In the genomic region with DNA sequence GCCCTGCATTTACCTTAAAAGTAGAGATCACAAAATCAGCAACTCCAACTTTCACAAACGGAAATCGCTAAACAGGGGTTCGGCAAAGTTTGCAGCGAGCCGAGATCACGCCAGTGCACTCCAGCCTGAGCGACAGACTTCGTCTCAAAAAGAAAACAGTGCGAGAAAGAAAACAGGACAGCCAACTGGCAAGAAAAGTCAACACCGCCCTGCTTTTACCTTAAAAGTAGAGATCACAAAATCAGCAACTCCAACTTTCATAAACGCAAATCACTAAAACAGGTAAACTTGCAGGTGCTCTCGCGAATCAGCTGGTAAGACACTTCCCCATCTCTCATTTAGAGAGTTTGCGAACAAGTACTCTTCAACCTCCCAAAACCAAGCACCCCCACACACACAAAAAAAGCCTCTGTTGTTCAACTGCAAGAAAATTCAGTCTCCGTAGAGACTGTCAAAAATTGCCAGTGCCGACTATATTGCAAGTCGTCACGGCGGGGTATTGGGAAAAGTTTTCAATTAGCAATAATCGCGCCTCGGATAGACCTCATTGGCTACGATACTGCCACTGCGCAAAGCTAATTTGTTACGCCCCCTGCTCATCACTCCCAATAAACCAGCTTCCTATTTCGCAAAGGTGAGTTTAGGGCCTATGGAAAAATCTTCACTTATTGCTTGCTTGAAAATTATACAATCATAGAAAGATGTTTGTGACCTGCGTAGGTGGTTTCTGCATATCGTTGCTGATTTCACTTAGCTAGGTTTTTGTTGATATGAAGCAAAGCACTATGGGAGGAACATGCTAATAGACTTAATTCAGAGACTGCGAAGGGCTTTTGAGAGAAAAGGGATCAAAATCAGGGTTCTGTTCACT, we compare ENCODE assay signal across 8 cellular contexts. TPM values are rescaled to one million over a fixed set of nuclear protein-coding genes. Genes with fewer than 3 reads are reported as not detected.
A peak's percentile ranks its signal among the peaks of the same experiment; 100 is the strongest.
DNase-seq lines count a peak whose midpoint lies in the region; ATAC-seq and TF ChIP-seq lines count a peak whose summit lies in the region.

A gene (minus strand): TSS at position 577 of the 871 bp plus-strand sequence.

- H2AK5ac ChIP-seq in IMR-90 (ENCODE audit: low read depth, low read length): no peak within 1 kb of the TSS

- no peaks in the 10 kb centered on the region for H3K79me1 ChIP-seq in IMR-90 (ENCODE audit: low read depth in 1 of 2, low read length in 2 of 2)

- H3K9ac ChIP-seq in IMR-90 (ENCODE audit: low read depth, low read length): peak within 1 kb of the TSS; percentile 98
- H3K9ac ChIP-seq in mucosa of rectum (ENCODE audit: low read depth in 1 of 2, low read length in 2 of 2): peak within 1 kb of the TSS; percentile 93 to 98

- peak; percentile 74 for DNase-seq in COLO829 (ENCODE audit: low spot score)
- DNase-seq in IMR-90: peak; percentile 97
- DNase-seq in OCI-M1 (lab: John Stamatoyannopoulos, UW): peak; percentile 98
- DNase-seq in activated T-cell treated with anti-CD3 and anti-CD28 coated beads for 1 hour (ENCODE audit: low read depth): peak; percentile 58
- DNase-seq in stimulated activated CD8-positive, alpha-beta memory T cell treated with anti-CD3 and anti-CD28 coated beads, Interleukin-4, amount 100 ng/mL, for 48 hours: peak; percentile 84

- peak within 1 kb of the TSS; percentile 100 for H2BK120ac ChIP-seq in IMR-90 (ENCODE audit: low read depth, low read length)

- H4K91ac ChIP-seq in IMR-90 (ENCODE audit: insufficient read depth, low read depth, low read length): peak within 1 kb of the TSS; percentile 87

- H3K18ac ChIP-seq in IMR-90 (ENCODE audit: low read depth, low read length): peak within 1 kb of the TSS; percentile 98

- ATAC-seq in GM21390 (IDR thresholded peaks at IDR 0.05; ENCODE audit: unreplicated experiment): peak; percentile 58
- peak; percentile 53 for ATAC-seq in IMR-90 (ENCODE audit: low read depth)

- no peak within 1 kb of the TSS for H2BK15ac ChIP-seq in IMR-90 (ENCODE audit: low read depth, low read length)

- in situ Hi-C loops in IMR-90 (cut with MboI; ENCODE audit: low sequenced_read_pairs): no loop called here

- peak; percentile 100 for TF ChIP-seq POLR2A in IMR-90 (IDR thresholded peaks at IDR 0.05; ENCODE audit: low read depth, low read length)

- H3K27me3 ChIP-seq in IMR-90 (ENCODE audit: control insufficient read depth, insufficient read depth, low read length): no peaks in the 10 kb centered on the region
- H3K27me3 ChIP-seq in esophagus (ENCODE audit: control insufficient read depth in 1 of 2, insufficient read depth in 2 of 2, low read length in 2 of 2): no peaks in the 10 kb centered on the region
- H3K27me3 ChIP-seq in mucosa of rectum (ENCODE audit: control insufficient read depth in 2 of 2, insufficient read depth in 2 of 2, low read length in 2 of 2): no peaks in the 10 kb centered on the region

- H2BK5ac ChIP-seq in IMR-90 (ENCODE audit: low read depth, low read length, poor library complexity, severe bottlenecking): peak within 1 kb of the TSS; percentile 100

- H2AK9ac ChIP-seq in IMR-90 (replicated peaks; ENCODE audit: low read depth, low read length, poor library complexity): no peak within 1 kb of the TSS

- CTCF ChIA-PET in IMR-90 (lab: Yijun Ruan, JAX): interaction anchor here (1.6 kb wide), 1 partner anchor 9 kb away, joined by 11 read pairs; a partner anchor contains a TSS

- no peaks in the 10 kb centered on the region for H3K36me3 ChIP-seq in IMR-90 (ENCODE audit: control insufficient read depth, insufficient read depth, low read length)
- H3K36me3 ChIP-seq in esophagus (ENCODE audit: control insufficient read depth in 2 of 2, insufficient read depth in 2 of 2, low read length in 1 of 2): no peaks in the 10 kb centered on the region
- no peaks in the 10 kb centered on the region for H3K36me3 ChIP-seq in mucosa of rectum (ENCODE audit: control insufficient read depth in 2 of 2, insufficient read depth in 2 of 2, low read length in 2 of 2)

- peak within 1 kb of the TSS; percentile 63 for H3K14ac ChIP-seq in IMR-90 (replicated peaks; ENCODE audit: low read depth, low read length)

- dilution Hi-C loops in IMR-90 (cut with HindIII; ENCODE audit: low sequenced_read_pairs, unreplicated experiment): no loop called here

- H3K27ac ChIP-seq in IMR-90 (ENCODE audit: insufficient read depth, low read length): peak within 1 kb of the TSS; percentile 93
- peak within 1 kb of the TSS; percentile 95 to 100 for H3K27ac ChIP-seq in esophagus (ENCODE audit: low read depth in 2 of 2, low read length in 1 of 2)
- peak within 1 kb of the TSS; percentile 99 to 100 for H3K27ac ChIP-seq in mucosa of rectum (ENCODE audit: low read depth in 2 of 2, low read length in 2 of 2)

- peak within 1 kb of the TSS; percentile 84 for H3K4me2 ChIP-seq in IMR-90 (ENCODE audit: low read depth, low read length)

- intact Hi-C loops in IMR-90 (cut with micrococcal nuclease): no loop called here

- H3K9me3 ChIP-seq in IMR-90 (ENCODE audit: control insufficient read depth, insufficient read depth, low read length): no peaks in the 10 kb centered on the region
- H3K9me3 ChIP-seq in esophagus (ENCODE audit: control insufficient read depth in 2 of 2, insufficient read depth in 1 of 2, low read depth in 1 of 2, low read length in 1 of 2): no peaks in the 10 kb centered on the region
- H3K9me3 ChIP-seq in mucosa of rectum (ENCODE audit: control insufficient read depth in 2 of 2, low read length in 2 of 2): no peaks in the 10 kb centered on the region

- H3K56ac ChIP-seq in IMR-90 (ENCODE audit: extremely low read depth, insufficient read depth, low read length): peak within 1 kb of the TSS; percentile 100

- H3K9me1 ChIP-seq in IMR-90 (ENCODE audit: insufficient read depth, low read length): peaks cover 4% of the 10 kb centered on the region; the same call in 1 of the 2 replicates

- H3K23ac ChIP-seq in IMR-90 (ENCODE audit: low read depth, low read length): peak within 1 kb of the TSS; percentile 77

- H4K20me1 ChIP-seq in IMR-90 (ENCODE audit: insufficient read depth, low read length): peaks cover 20% of the 10 kb centered on the region

- no peak for TF ChIP-seq RAD21 in IMR-90 (IDR thresholded peaks at IDR 0.05; ENCODE audit: low read length)

- H4K5ac ChIP-seq in IMR-90 (ENCODE audit: low read depth, low read length): peak within 1 kb of the TSS; percentile 95

- no TSS peak for BruUV-seq in IMR-90 (replicated peaks; lab: Mats Ljungman, UMichigan)

- peak within 1 kb of the TSS; percentile 100 for H3K4ac ChIP-seq in IMR-90 (ENCODE audit: low read depth, low read length)

- H3K4me1 ChIP-seq in IMR-90 (ENCODE audit: control insufficient read depth, insufficient read depth, low read length) (0 out of 2 replicates have a peak, but pooled peaks cover 5% of the 10 kb centered on the region), esophagus (ENCODE audit: control insufficient read depth in 2 of 2, insufficient read depth in 2 of 2, low read length in 1 of 2) (no peaks in the 10 kb centered on the region), mucosa of rectum (ENCODE audit: control insufficient read depth in 2 of 2, insufficient read depth in 2 of 2, low read length in 2 of 2) (peaks cover 8 to 15% of the 10 kb centered on the region in 2 donors)

- H2AFZ ChIP-seq in IMR-90 (replicated peaks; ENCODE audit: low read length, poor library complexity): peak within 1 kb of the TSS; percentile 91

- peak within 1 kb of the TSS; percentile 58 to 88 for H4K8ac ChIP-seq in IMR-90 (ENCODE audit: low read depth in 2 of 2, low read length in 2 of 2)

- 0% methylated on average over 8 of the region's 29 CpGs; no CpG with 5 or more reads in 1 of the 2 experiments for WGBS in IMR-90 (ENCODE audit: extremely low coverage in 2 of 2, insufficient read length in 1 of 2), 2 experiments
- WGBS in esophagus, 2 donors: 1% methylated on average over 29 of the region's 29 CpGs

- peak within 1 kb of the TSS; percentile 93 for H2BK20ac ChIP-seq in IMR-90 (ENCODE audit: low read depth, low read length)

- TF ChIP-seq CTCF in IMR-90 (conservative IDR thresholded peaks at IDR 0.05; ENCODE audit: low read depth, low read length): no peak

- H3K4me3 ChIP-seq in IMR-90 (ENCODE audit: insufficient read depth, low read depth, low read length) (peak within 1 kb of the TSS; percentile 56), esophagus (ENCODE audit: low read depth in 1 of 2, low read length in 2 of 2) (peak within 1 kb of the TSS; percentile 43 to 44), mucosa of rectum (ENCODE audit: low read length in 2 of 2) (peak within 1 kb of the TSS; percentile 70 to 90)

- POLR2A ChIA-PET in IMR-90 (lab: Charles Lee; ENCODE audit: unreplicated experiment): interaction anchor here (0.5 to 3.2 kb wide), 14 partner anchors 9 to 294 kb away, joined by 3 to 45 read pairs (median 4); a partner anchor contains a TSS

TF ChIP-seq in IMR-90, 13 proteins besides CTCF, POLR2A, EP300 and RAD21 (continues in another document):
- TF ChIP-seq NFE2L2 (IDR thresholded peaks at IDR 0.05; ENCODE audit: low read depth, low read length) (0 out of 2 replicates have a peak, but pooled peaks have one; percentile 19), SMC3 (IDR thresholded peaks at IDR 0.05; ENCODE audit: low read depth, low read length) (no peak), MAFK (IDR thresholded peaks at IDR 0.05; ENCODE audit: low read depth, low read length) (no peak; the same call in 1 of the 2 replicates), CHD1 (IDR thresholded peaks at IDR 0.05; ENCODE audit: low read depth, low read length) (peak; percentile 86; the same call in 1 of the 2 replicates), CEBPB (IDR thresholded peaks at IDR 0.05; ENCODE audit: low read depth, low read length) (peak; percentile 52; the same call in 1 of the 2 replicates), RFX5 (IDR thresholded peaks at IDR 0.05; ENCODE audit: low read depth, low read length) (no peak), FOS (IDR thresholded peaks at IDR 0.05; ENCODE audit: low read depth, low read length) (no peak), MAZ (IDR thresholded peaks at IDR 0.05; ENCODE audit: borderline replicate concordance, low read depth, low read length) (peak; percentile 40; the same call in 1 of the 2 replicates), RCOR1 (IDR thresholded peaks at IDR 0.05; ENCODE audit: insufficient replicate concordance, low read length) (no peak), MXI1 (IDR thresholded peaks at IDR 0.05; ENCODE audit: borderline replicate concordance, low read depth, low read length) (no peak)
- TF ChIP-seq, protein P1, sequence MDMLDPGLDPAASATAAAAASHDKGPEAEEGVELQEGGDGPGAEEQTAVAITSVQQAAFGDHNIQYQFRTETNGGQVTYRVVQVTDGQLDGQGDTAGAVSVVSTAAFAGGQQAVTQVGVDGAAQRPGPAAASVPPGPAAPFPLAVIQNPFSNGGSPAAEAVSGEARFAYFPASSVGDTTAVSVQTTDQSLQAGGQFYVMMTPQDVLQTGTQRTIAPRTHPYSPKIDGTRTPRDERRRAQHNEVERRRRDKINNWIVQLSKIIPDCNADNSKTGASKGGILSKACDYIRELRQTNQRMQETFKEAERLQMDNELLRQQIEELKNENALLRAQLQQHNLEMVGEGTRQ (IDR thresholded peaks at IDR 0.05; ENCODE audit: low read depth, low read length): no peak

RNA-seq across cellular contexts. Expression of the gene that starts here (rescaled TPM):
- total RNA-seq in IMR-90 (2012; rRNA removed): under 0.01 TPM in 2 replicates
- not detected in 2 replicates for polyA plus RNA-seq in IMR-90 (2012; rRNA removed)
- not detected in 2 replicates for polyA plus RNA-seq in IMR-90 (2012; cell fraction: cytosol; rRNA removed)
- polyA plus RNA-seq in IMR-90 (2012; cell fraction: nucleus; rRNA removed; ENCODE audit: low replicate concordance): not detected in 2 replicates
- not detected for polyA plus RNA-seq in esophagus

Comparison
In these comparisons a context has a peak if more than half of its experiments do, and no peak if none do; other contexts are left out.
1. Peak in every context shown above with its lines: DNase-seq, ATAC-seq, H3K4me3 ChIP-seq and H3K27ac ChIP-seq.
2. Peak in DNase-seq, ATAC-seq, H3K4me3 ChIP-seq, H3K27ac ChIP-seq, H3K9ac ChIP-seq and H3K4me2 ChIP-seq in IMR-90; RNA of the gene not detected or under 1 TPM.